In genomic region chr12:120075034-120075616, GRCh38 we compare ENCODE assay signal across 24 cellular contexts.
DNase-seq lines count a peak whose midpoint lies in the region; ATAC-seq and TF ChIP-seq lines count a peak whose summit lies in the region.
"Had no signal": no experiment of that assay in that cellular context is flagged by ENCODE, and none has a peak within 500 bp of the region (broad histone marks: within the 10 kb centered on the region; RNA-seq: fewer than 3 reads in every experiment).

No MANE protein-coding gene starts in this region.

- no peak overlapping the region for H3K27ac ChIP-seq in BLaER1 treated with 17β-estradiol and CSF1 and Interleukin-3, amounts not matched to agents 10 nM and 100 nM
- H3K27ac ChIP-seq: adrenal gland, colonic mucosa, pancreas, testis had no signal

- H3K4me3 Mint-ChIP-seq in T-helper 2 cell treated with Interferon-gamma antibody and Interleukin-4, amounts not matched to agents 5 μg/mL and 100 μg/mL, for 36 hours, result peak overlapping the region; percentile 57
- H3K4me3 Mint-ChIP-seq in central memory CD8-positive, alpha-beta T cell, result no peak overlapping the region
- no peak overlapping the region for H3K4me3 Mint-ChIP-seq in nephron progenitor cell
- H3K4me3 Mint-ChIP-seq: HFFc6, natural killer cell had no signal

- H3K4me1 ChIP-seq in BLaER1 treated with 17β-estradiol and CSF1 and Interleukin-3, amounts not matched to agents 10 nM and 100 nM, result peaks cover 43 to 56% (median 53%) of the 10 kb centered on the region in 10 experiments
- H3K4me1 ChIP-seq: adrenal gland, colonic mucosa, pancreas, testis had no signal

- no peak overlapping the region for H3K4me3 ChIP-seq in BLaER1 treated with 17β-estradiol and CSF1 and Interleukin-3, amounts not matched to agents 10 nM and 100 nM
- H3K4me3 ChIP-seq: adrenal gland, colonic mucosa, pancreas, testis had no signal

- H3K4me2 ChIP-seq in BLaER1 treated with 17β-estradiol and CSF1 and Interleukin-3, amounts not matched to agents 10 nM and 100 nM, result peak overlapping the region; percentile 21 to 86 (median 53); a peak in 21 of 22 replicates

- DNase-seq in T-helper 2 cell treated with Interferon-gamma antibody and Interleukin-4, amounts not matched to agents 5 μg/mL and 100 μg/mL, for 36 hours (ENCODE audit: low spot score), result no peak
- DNase-seq in T-helper 2 cell (no peak), OCI-M1 (lab: John Stamatoyannopoulos, UW) (peak; percentile 23), ecto neural progenitor cell (ENCODE audit: low spot score) (no peak), nephron progenitor cell (no peak)
- no peak for DNase-seq in central memory CD8-positive, alpha-beta T cell (ENCODE audit: low spot score in 2 of 2)
- DNase-seq: colonic mucosa, DMS 273 treated with DMSO at 0.1 percent for 48 hours, HFFc6, IMR-90, left colon, mesendoderm, natural killer cell, NCI-H1694, NCI-H2171 treated with DMSO at 0.1 percent for 48 hours, NCI-H69, PC-3, T-helper 9 cell, testis had no signal

- H3K36me3 Mint-ChIP-seq in T-helper 2 cell treated with Interferon-gamma antibody and Interleukin-4, amounts not matched to agents 5 μg/mL and 100 μg/mL, for 36 hours (ENCODE audit: low read depth), result peaks cover 44% of the 10 kb centered on the region
- H3K36me3 Mint-ChIP-seq in central memory CD8-positive, alpha-beta T cell (ENCODE audit: insufficient read depth), result peaks cover 40% of the 10 kb centered on the region
- H3K36me3 Mint-ChIP-seq in nephron progenitor cell (ENCODE audit: low read depth), result no peaks in the 10 kb centered on the region
- H3K36me3 Mint-ChIP-seq: natural killer cell had no signal

- H3K27me3 Mint-ChIP-seq in T-helper 2 cell treated with Interferon-gamma antibody and Interleukin-4, amounts not matched to agents 5 μg/mL and 100 μg/mL, for 36 hours (ENCODE audit: low read depth), result no peaks in the 10 kb centered on the region
- no peaks in the 10 kb centered on the region for H3K27me3 Mint-ChIP-seq in central memory CD8-positive, alpha-beta T cell
- H3K27me3 Mint-ChIP-seq in nephron progenitor cell (ENCODE audit: low read depth, poor library complexity), result no peaks in the 10 kb centered on the region

- no peak overlapping the region for H3K9ac ChIP-seq in BLaER1 treated with 17β-estradiol and CSF1 and Interleukin-3, amounts not matched to agents 10 nM and 100 nM

- H3K27me3 ChIP-seq in BLaER1 treated with 17β-estradiol and CSF1 and Interleukin-3, amounts not matched to agents 10 nM and 100 nM, result no peaks in the 10 kb centered on the region
- H3K27me3 ChIP-seq: adrenal gland, colonic mucosa, pancreas, testis had no signal

- peak overlapping the region; percentile 88 for H3K27ac Mint-ChIP-seq in T-helper 2 cell treated with Interferon-gamma antibody and Interleukin-4, amounts not matched to agents 5 μg/mL and 100 μg/mL, for 36 hours
- peak overlapping the region; percentile 55 for H3K27ac Mint-ChIP-seq in central memory CD8-positive, alpha-beta T cell (ENCODE audit: low read depth)
- no peak overlapping the region for H3K27ac Mint-ChIP-seq in nephron progenitor cell
- H3K27ac Mint-ChIP-seq: HFFc6, natural killer cell had no signal

- 0 out of 22 replicates have a peak, but pooled peaks cover 0 to 5% (median 0%) of the 10 kb centered on the region in 11 experiments for H3K36me3 ChIP-seq in BLaER1 treated with 17β-estradiol and CSF1 and Interleukin-3, amounts not matched to agents 10 nM and 100 nM
- H3K36me3 ChIP-seq: adrenal gland, colonic mucosa, pancreas had no signal

- peaks cover 0 to 8% (median 0%) of the 10 kb centered on the region in 11 experiments; a peak in 2 of 22 replicates for H4K20me1 ChIP-seq in BLaER1 treated with 17β-estradiol and CSF1 and Interleukin-3, amounts not matched to agents 10 nM and 100 nM

- ATAC-seq in central memory CD8-positive, alpha-beta T cell (replicated peaks; ENCODE audit: extremely low read depth, poor library complexity, severe bottlenecking), result no peak
- no peak for ATAC-seq in GM19463 (IDR thresholded peaks at IDR 0.05; ENCODE audit: unreplicated experiment)
- ATAC-seq: left colon, natural killer cell, pancreas, PC-3, sciatic nerve had no signal

- H3K9me3 ChIP-seq in BLaER1 treated with 17β-estradiol and CSF1 and Interleukin-3, amounts not matched to agents 10 nM and 100 nM (replicated peaks in 1 of 11), result no peaks in the 10 kb centered on the region
- H3K9me3 ChIP-seq: adrenal gland, colonic mucosa, pancreas, testis had no signal

- H3K4me1 Mint-ChIP-seq in T-helper 2 cell treated with Interferon-gamma antibody and Interleukin-4, amounts not matched to agents 5 μg/mL and 100 μg/mL, for 36 hours (ENCODE audit: low read depth), result peaks cover 28% of the 10 kb centered on the region
- no peaks in the 10 kb centered on the region for H3K4me1 Mint-ChIP-seq in central memory CD8-positive, alpha-beta T cell
- peaks cover 30% of the 10 kb centered on the region for H3K4me1 Mint-ChIP-seq in nephron progenitor cell
- H3K4me1 Mint-ChIP-seq: natural killer cell had no signal

- no peaks in the 10 kb centered on the region for H3K9me3 Mint-ChIP-seq in T-helper 2 cell treated with Interferon-gamma antibody and Interleukin-4, amounts not matched to agents 5 μg/mL and 100 μg/mL, for 36 hours
- no peaks in the 10 kb centered on the region for H3K9me3 Mint-ChIP-seq in central memory CD8-positive, alpha-beta T cell
- H3K9me3 Mint-ChIP-seq in nephron progenitor cell, result no peaks in the 10 kb centered on the region
- H3K9me3 Mint-ChIP-seq: HFFc6, natural killer cell had no signal

- no peak for TF ChIP-seq CTCF in nephron progenitor cell (IDR thresholded peaks at IDR 0.05)
